Comparison of ENCODE assay signal across 2 cellular contexts in the genomic region with DNA sequence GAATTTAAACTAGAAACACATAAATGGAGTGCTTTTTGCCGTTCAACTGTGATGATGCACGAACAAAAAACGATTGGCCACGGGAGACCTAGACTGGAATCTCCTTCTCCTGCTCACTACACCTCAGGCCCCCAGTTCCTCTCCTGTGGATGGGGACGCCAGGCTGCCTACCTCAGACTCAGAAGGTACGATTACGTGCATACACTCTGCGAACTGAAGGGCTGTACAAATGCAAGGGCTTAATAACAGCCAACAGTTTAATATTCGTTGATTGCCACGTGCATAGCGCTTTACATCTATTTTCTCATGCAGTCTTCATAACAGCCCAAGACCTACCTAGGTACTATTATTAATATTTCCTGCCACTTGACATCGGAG.
TF ChIP-seq lines count a peak whose summit lies in the region.

No MANE protein-coding gene starts in this region.

TF ChIP-seq in HepG2, 621 proteins besides CTCF, POLR2A, EP300 and RAD21:
- TF ChIP-seq ZNF749 (CRISPR knock-in tag; IDR thresholded peaks at IDR 0.05; ENCODE audit: borderline replicate concordance) (0 out of 2 replicates have a peak, but pooled peaks have one; percentile 23), GATAD2A (CRISPR knock-in tag; IDR thresholded peaks at IDR 0.05) (0 out of 2 replicates have a peak, but pooled peaks have one; percentile 9)
- TF ChIP-seq, protein P1, sequence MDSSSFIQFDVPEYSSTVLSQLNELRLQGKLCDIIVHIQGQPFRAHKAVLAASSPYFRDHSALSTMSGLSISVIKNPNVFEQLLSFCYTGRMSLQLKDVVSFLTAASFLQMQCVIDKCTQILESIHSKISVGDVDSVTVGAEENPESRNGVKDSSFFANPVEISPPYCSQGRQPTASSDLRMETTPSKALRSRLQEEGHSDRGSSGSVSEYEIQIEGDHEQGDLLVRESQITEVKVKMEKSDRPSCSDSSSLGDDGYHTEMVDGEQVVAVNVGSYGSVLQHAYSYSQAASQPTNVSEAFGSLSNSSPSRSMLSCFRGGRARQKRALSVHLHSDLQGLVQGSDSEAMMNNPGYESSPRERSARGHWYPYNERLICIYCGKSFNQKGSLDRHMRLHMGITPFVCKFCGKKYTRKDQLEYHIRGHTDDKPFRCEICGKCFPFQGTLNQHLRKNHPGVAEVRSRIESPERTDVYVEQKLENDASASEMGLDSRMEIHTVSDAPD (CRISPR knock-in tag; IDR thresholded peaks at IDR 0.05) = no peak

TF ChIP-seq in HEK293T, 16 proteins besides CTCF, POLR2A, EP300 and RAD21:
- TF ChIP-seq L3MBTL2 (conservative IDR thresholded peaks at IDR 0.05) (no peak), TARDBP (IDR thresholded peaks at IDR 0.05) (no peak), HDGF (IDR thresholded peaks at IDR 0.05; ENCODE audit: borderline replicate concordance) (no peak), SP1 (IDR thresholded peaks at IDR 0.05) (no peak), FOXA1 (IDR thresholded peaks at IDR 0.05) (no peak), NFRKB (IDR thresholded peaks at IDR 0.05) (no peak), ZNF384 (IDR thresholded peaks at IDR 0.05) (no peak), FOXM1 (IDR thresholded peaks at IDR 0.05; ENCODE audit: borderline replicate concordance) (no peak), ARNT (IDR thresholded peaks at IDR 0.05) (no peak), LEF1 (IDR thresholded peaks at IDR 0.05; ENCODE audit: borderline replicate concordance) (no peak), CTBP1 (IDR thresholded peaks at IDR 0.05; ENCODE audit: borderline replicate concordance) (no peak)
- TF ChIP-seq, protein P2, sequence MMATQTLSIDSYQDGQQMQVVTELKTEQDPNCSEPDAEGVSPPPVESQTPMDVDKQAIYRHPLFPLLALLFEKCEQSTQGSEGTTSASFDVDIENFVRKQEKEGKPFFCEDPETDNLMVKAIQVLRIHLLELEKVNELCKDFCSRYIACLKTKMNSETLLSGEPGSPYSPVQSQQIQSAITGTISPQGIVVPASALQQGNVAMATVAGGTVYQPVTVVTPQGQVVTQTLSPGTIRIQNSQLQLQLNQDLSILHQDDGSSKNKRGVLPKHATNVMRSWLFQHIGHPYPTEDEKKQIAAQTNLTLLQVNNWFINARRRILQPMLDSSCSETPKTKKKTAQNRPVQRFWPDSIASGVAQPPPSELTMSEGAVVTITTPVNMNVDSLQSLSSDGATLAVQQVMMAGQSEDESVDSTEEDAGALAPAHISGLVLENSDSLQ (IDR thresholded peaks at IDR 0.05) = no peak
